14 cellular contexts compared by ENCODE assay signal in genomic region chr15:75063889-75064288, GRCh38. TPM values are rescaled to one million over a fixed set of nuclear protein-coding genes. Genes with fewer than 3 reads are reported as not detected.
A peak's percentile ranks its signal among the peaks of the same experiment; 100 is the strongest.
DNase-seq lines count a peak whose midpoint lies in the region; ATAC-seq and TF ChIP-seq lines count a peak whose summit lies in the region.
"Had no signal": no experiment of that assay in that cellular context is flagged by ENCODE, and none has a peak within 500 bp of the region (broad histone marks: within the 10 kb centered on the region; RNA-seq: fewer than 3 reads in every experiment).

No MANE protein-coding gene starts in this region.

- DNase-seq in activated CD8-positive, alpha-beta memory T cell treated with anti-CD3 and anti-CD28 coated beads for 24 hours: peak; percentile 44
- no peak for DNase-seq in activated CD8-positive, alpha-beta memory T cell treated with anti-CD3 and anti-CD28 coated beads, Interleukin-2, amount 10 ng/mL, durations not matched to agents 7 days and 5 days
- no peak for DNase-seq in CD4-positive, CD25-positive, alpha-beta regulatory T cell
- DNase-seq in ascending aorta (ENCODE audit: low spot score in 2 of 2) (no peak), nephron progenitor cell (no peak), amygdala (lab: John Stamatoyannopoulos, UW) (no peak)
- no peak for DNase-seq in CD8-positive, alpha-beta memory T cell
- DNase-seq: DMS79, Kasumi-1, NCI-H1417 treated with DMSO at 0.1 percent for 48 hours, NCI-H2029 treated with DMSO at 0.1 percent for 48 hours, NCI-H510A treated with DMSO at 0.1 percent for 48 hours had no signal

- no peaks in the 10 kb centered on the region for H3K27me3 Mint-ChIP-seq in activated CD8-positive, alpha-beta memory T cell treated with anti-CD3 and anti-CD28 coated beads, Interleukin-2, amount 10 ng/mL, durations not matched to agents 7 days and 5 days
- no peaks in the 10 kb centered on the region for H3K27me3 Mint-ChIP-seq in CD4-positive, CD25-positive, alpha-beta regulatory T cell
- H3K27me3 Mint-ChIP-seq in nephron progenitor cell (ENCODE audit: low read depth, poor library complexity): no peaks in the 10 kb centered on the region
- H3K27me3 Mint-ChIP-seq in CD8-positive, alpha-beta memory T cell: peaks cover 0 to 4% of the 10 kb centered on the region in 2 donors

- H3K4me1 Mint-ChIP-seq in activated CD8-positive, alpha-beta memory T cell treated with anti-CD3 and anti-CD28 coated beads, Interleukin-2, amount 10 ng/mL, durations not matched to agents 7 days and 5 days: peaks cover 63% of the 10 kb centered on the region
- H3K4me1 Mint-ChIP-seq in CD4-positive, CD25-positive, alpha-beta regulatory T cell: peaks cover 17 to 35% (median 30%) of the 10 kb centered on the region in 4 donors
- H3K4me1 Mint-ChIP-seq in nephron progenitor cell: peaks cover 27% of the 10 kb centered on the region
- H3K4me1 Mint-ChIP-seq in CD8-positive, alpha-beta memory T cell: peaks cover 21 to 43% (median 39%) of the 10 kb centered on the region in 3 donors

- no peaks in the 10 kb centered on the region for H3K36me3 ChIP-seq in CD4-positive, CD25-positive, alpha-beta regulatory T cell (ENCODE audit: control insufficient read depth, insufficient read depth, low read length)
- H3K36me3 ChIP-seq in ascending aorta: no peaks in the 10 kb centered on the region
- no peaks in the 10 kb centered on the region for H3K36me3 ChIP-seq in CD8-positive, alpha-beta memory T cell (ENCODE audit: insufficient read depth, low read length)

- H3K4me3 ChIP-seq in CD4-positive, CD25-positive, alpha-beta regulatory T cell (ENCODE audit: low read depth, low read length): no peak overlapping the region
- H3K4me3 ChIP-seq in ascending aorta: no peak overlapping the region
- H3K4me3 ChIP-seq in CD8-positive, alpha-beta memory T cell (ENCODE audit: low read length): no peak overlapping the region
- H3K4me3 ChIP-seq: BLaER1 treated with 17β-estradiol and CSF1 and Interleukin-3, amounts not matched to agents 10 nM and 100 nM had no signal

- peaks cover 35% of the 10 kb centered on the region for H3K36me3 Mint-ChIP-seq in activated CD8-positive, alpha-beta memory T cell treated with anti-CD3 and anti-CD28 coated beads, Interleukin-2, amount 10 ng/mL, durations not matched to agents 7 days and 5 days
- H3K36me3 Mint-ChIP-seq in CD4-positive, CD25-positive, alpha-beta regulatory T cell: peaks cover 5% of the 10 kb centered on the region
- H3K36me3 Mint-ChIP-seq in nephron progenitor cell (ENCODE audit: low read depth): peaks cover 28% of the 10 kb centered on the region
- H3K36me3 Mint-ChIP-seq in CD8-positive, alpha-beta memory T cell: no peaks in the 10 kb centered on the region

- no peaks in the 10 kb centered on the region for H3K9me3 Mint-ChIP-seq in activated CD8-positive, alpha-beta memory T cell treated with anti-CD3 and anti-CD28 coated beads, Interleukin-2, amount 10 ng/mL, durations not matched to agents 7 days and 5 days (ENCODE audit: low read depth)
- no peaks in the 10 kb centered on the region for H3K9me3 Mint-ChIP-seq in CD4-positive, CD25-positive, alpha-beta regulatory T cell
- peaks cover 26% of the 10 kb centered on the region for H3K9me3 Mint-ChIP-seq in nephron progenitor cell
- H3K9me3 Mint-ChIP-seq in CD8-positive, alpha-beta memory T cell: peaks cover 0 to 4% (median 0%) of the 10 kb centered on the region in 5 donors

- TF ChIP-seq CTCF in ascending aorta (IDR thresholded peaks at IDR 0.05) (no peak), nephron progenitor cell (IDR thresholded peaks at IDR 0.05) (no peak)

- no peak overlapping the region for H3K27ac Mint-ChIP-seq in activated CD8-positive, alpha-beta memory T cell treated with anti-CD3 and anti-CD28 coated beads, Interleukin-2, amount 10 ng/mL, durations not matched to agents 7 days and 5 days
- peak overlapping the region in 2 of 3 donors; percentile 2 to 87 for H3K27ac Mint-ChIP-seq in CD4-positive, CD25-positive, alpha-beta regulatory T cell
- peak overlapping the region; percentile 77 for H3K27ac Mint-ChIP-seq in nephron progenitor cell
- peak overlapping the region in 1 of 8 donors; percentile 25 for H3K27ac Mint-ChIP-seq in CD8-positive, alpha-beta memory T cell

- no peak overlapping the region for H3K4me3 Mint-ChIP-seq in activated CD8-positive, alpha-beta memory T cell treated with anti-CD3 and anti-CD28 coated beads, Interleukin-2, amount 10 ng/mL, durations not matched to agents 7 days and 5 days
- no peak overlapping the region for H3K4me3 Mint-ChIP-seq in CD4-positive, CD25-positive, alpha-beta regulatory T cell
- no peak overlapping the region for H3K4me3 Mint-ChIP-seq in nephron progenitor cell
- peak overlapping the region in 1 of 7 donors; percentile 2 for H3K4me3 Mint-ChIP-seq in CD8-positive, alpha-beta memory T cell

- intact Hi-C loops in ascending aorta (cut with DNase I): no loop called here

- no peak for ATAC-seq in activated CD8-positive, alpha-beta memory T cell treated with anti-CD3 and anti-CD28 coated beads, Interleukin-2, amount 10 ng/mL, durations not matched to agents 7 days and 5 days
- no peak for ATAC-seq in CD4-positive, CD25-positive, alpha-beta regulatory T cell (ENCODE audit: low read depth in 2 of 2)
- no peak for ATAC-seq in HG02678 (IDR thresholded peaks at IDR 0.05; ENCODE audit: unreplicated experiment)

- H3K9me3 ChIP-seq in CD4-positive, CD25-positive, alpha-beta regulatory T cell (ENCODE audit: control insufficient read depth in 2 of 2, low read length in 2 of 2): no peaks in the 10 kb centered on the region
- no peaks in the 10 kb centered on the region for H3K9me3 ChIP-seq in ascending aorta
- H3K9me3 ChIP-seq in CD8-positive, alpha-beta memory T cell (ENCODE audit: low read length): no peaks in the 10 kb centered on the region
- H3K9me3 ChIP-seq: BLaER1 treated with 17β-estradiol and CSF1 and Interleukin-3, amounts not matched to agents 10 nM and 100 nM had no signal

- CTCF ChIA-PET in activated CD8-positive, alpha-beta memory T cell treated with anti-CD3 and anti-CD28 coated beads, Interleukin-2, amount 10 ng/mL, durations not matched to agents 7 days and 5 days (lab: Charles Lee): no interaction called here
- CTCF ChIA-PET in CD8-positive, alpha-beta memory T cell (lab: Charles Lee): no interaction called here

- peaks cover 31% of the 10 kb centered on the region for H3K4me1 ChIP-seq in CD4-positive, CD25-positive, alpha-beta regulatory T cell (ENCODE audit: control insufficient read depth, insufficient read depth, low read length, poor library complexity, severe bottlenecking)
- peaks cover 0 to 33% of the 10 kb centered on the region in 2 donors for H3K4me1 ChIP-seq in ascending aorta
- H3K4me1 ChIP-seq in CD8-positive, alpha-beta memory T cell (ENCODE audit: insufficient read depth, low read length): peaks cover 33% of the 10 kb centered on the region

- no peak overlapping the region for H3K27ac ChIP-seq in CD4-positive, CD25-positive, alpha-beta regulatory T cell (ENCODE audit: insufficient read depth, low read length, poor library complexity, severe bottlenecking)
- H3K27ac ChIP-seq in ascending aorta: peak overlapping the region; percentile 74 to 77
- H3K27ac ChIP-seq in CD8-positive, alpha-beta memory T cell (ENCODE audit: low read depth, low read length): no peak overlapping the region
- H3K27ac ChIP-seq: BLaER1 treated with 17β-estradiol and CSF1 and Interleukin-3, amounts not matched to agents 10 nM and 100 nM had no signal

- POLR2A ChIA-PET in CD8-positive, alpha-beta memory T cell (lab: Charles Lee): no interaction called here

- no peaks in the 10 kb centered on the region for H3K27me3 ChIP-seq in CD4-positive, CD25-positive, alpha-beta regulatory T cell (ENCODE audit: control insufficient read depth, insufficient read depth, low read length)
- no peaks in the 10 kb centered on the region for H3K27me3 ChIP-seq in ascending aorta
- no peaks in the 10 kb centered on the region for H3K27me3 ChIP-seq in CD8-positive, alpha-beta memory T cell (ENCODE audit: insufficient read depth, low read length, poor library complexity, severe bottlenecking)
- H3K27me3 ChIP-seq: BLaER1 treated with 17β-estradiol and CSF1 and Interleukin-3, amounts not matched to agents 10 nM and 100 nM had no signal

RNA-seq across cellular contexts. Expression of gene PPCDC, which starts 40.5 kb away (rescaled TPM):
- total RNA-seq in activated CD8-positive, alpha-beta memory T cell treated with anti-CD3 and anti-CD28 coated beads, Interleukin-2, amount 10 ng/mL, durations not matched to agents 7 days and 5 days: 10 to 100 TPM; 36.3 to 36.7 TPM
- total RNA-seq in CD4-positive, CD25-positive, alpha-beta regulatory T cell: 11.0 TPM
- polyA plus RNA-seq in CD4-positive, CD25-positive, alpha-beta regulatory T cell: 10 to 100 TPM; 12.3 to 15.5 (median 12.8) TPM
- 8.9 TPM for total RNA-seq in ascending aorta
- 10 to 100 TPM; 35.5 to 39.2 TPM for total RNA-seq in CD8-positive, alpha-beta memory T cell
- 12.8 TPM for polyA plus RNA-seq in CD8-positive, alpha-beta memory T cell

Comparison
In these comparisons a context has a peak if more than half of its experiments do, and no peak if none do; other contexts are left out.
1. H3K27ac ChIP-seq: peak in ascending aorta (2 of 2); none in CD4-positive, CD25-positive, alpha-beta regulatory T cell (single experiment) and CD8-positive, alpha-beta memory T cell (single experiment).